Comparison of ENCODE assay signal across 8 cellular contexts in the genomic region with DNA sequence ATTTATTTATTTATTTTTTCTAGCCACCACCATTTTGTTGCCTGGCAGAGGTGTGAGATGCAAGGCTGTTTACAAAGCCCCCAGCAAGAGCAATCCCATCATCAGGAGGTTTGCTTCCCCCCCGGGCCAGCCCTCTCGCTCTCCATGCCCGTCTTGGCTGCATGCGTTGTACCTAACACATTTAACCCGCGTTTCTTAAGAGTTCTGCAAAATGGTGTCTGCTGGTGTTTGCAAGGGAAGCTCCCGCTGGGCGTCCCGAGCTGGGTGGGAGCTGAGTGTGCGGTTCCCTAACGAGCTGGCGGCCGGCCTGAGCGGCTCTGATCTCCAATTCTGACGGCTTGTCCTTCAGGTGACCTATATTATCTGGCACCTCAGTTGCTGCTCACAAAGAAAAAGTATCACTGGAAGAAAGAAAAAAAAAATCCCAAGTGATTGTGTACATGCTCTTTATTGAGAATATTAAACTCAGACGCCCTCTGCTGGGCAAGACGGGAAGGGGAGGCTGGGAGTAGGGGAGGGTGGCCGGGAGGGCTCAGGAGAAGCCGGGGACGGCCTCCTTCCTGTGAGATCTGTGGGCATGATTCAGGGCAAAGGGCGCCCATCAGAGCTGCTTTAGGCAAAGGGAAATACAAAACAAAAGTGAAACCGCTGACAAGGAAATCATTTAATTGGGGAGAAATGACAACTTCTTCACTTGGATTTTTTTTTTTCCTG.
A peak's percentile ranks its signal among the peaks of the same experiment; 100 is the strongest.
DNase-seq lines count a peak whose midpoint lies in the region; ATAC-seq and TF ChIP-seq lines count a peak whose summit lies in the region.

No MANE protein-coding gene starts in this region.

- H3K27ac Mint-ChIP-seq in Calu3 (ENCODE audit: unreplicated experiment) (peak overlapping the region; percentile 90), nephron (peak overlapping the region; percentile 98 to 100 (median 99))
- peak overlapping the region; percentile 83 for H3K27ac Mint-ChIP-seq in activated T-helper 17 cell treated with anti-CD3 and anti-CD28 coated beads, Interleukin-2, amount 50 U/mL, for 72 hours

- DNase-seq in Calu3 (peak; percentile 99), RPMI8226 (peak; percentile 94), fibroblast of peridontal ligament (ENCODE audit: extremely low read depth) (peak; percentile 96)
- DNase-seq in stimulated activated naive CD4-positive, alpha-beta T cell treated with Interleukin-2 at 50 U/mL for 16 hours (lab: John Stamatoyannopoulos, UW) = peak; percentile 91

- peaks cover 10% of the 10 kb centered on the region for H3K36me3 Mint-ChIP-seq in Calu3 (ENCODE audit: insufficient read depth, unreplicated experiment)
- no peaks in the 10 kb centered on the region for H3K36me3 Mint-ChIP-seq in activated T-helper 17 cell treated with anti-CD3 and anti-CD28 coated beads, Interleukin-2, amount 50 U/mL, for 72 hours (ENCODE audit: low read depth)
- no peaks in the 10 kb centered on the region for H3K36me3 Mint-ChIP-seq in nephron (ENCODE audit: low read depth)

- H3K27me3 Mint-ChIP-seq in Calu3 (ENCODE audit: unreplicated experiment) (no peaks in the 10 kb centered on the region), nephron (ENCODE audit: low read depth) (no peaks in the 10 kb centered on the region)
- H3K27me3 Mint-ChIP-seq in activated T-helper 17 cell treated with anti-CD3 and anti-CD28 coated beads, Interleukin-2, amount 50 U/mL, for 72 hours = no peaks in the 10 kb centered on the region

- peak overlapping the region; percentile 85 for H3K27ac ChIP-seq in KOPT-K1 (ENCODE audit: low read depth, low read length, poor library complexity, severe bottlenecking)

- no TSS peak for BruUV-seq in Calu3 (replicated peaks; lab: Mats Ljungman, UMichigan)

- intact Hi-C loops in Calu3 (cut with micrococcal nuclease; ENCODE audit: unreplicated experiment) = loop anchor here (1.0 to 5.0 kb wide), 9 partner anchors 25 to 336 kb away; no protein-coding TSS in a partner anchor

- H3K4me1 Mint-ChIP-seq in Calu3 (ENCODE audit: low read depth, unreplicated experiment) (peaks cover 50% of the 10 kb centered on the region), nephron (peaks cover 34% of the 10 kb centered on the region)
- H3K4me1 Mint-ChIP-seq in activated T-helper 17 cell treated with anti-CD3 and anti-CD28 coated beads, Interleukin-2, amount 50 U/mL, for 72 hours = peaks cover 32% of the 10 kb centered on the region

- TF ChIP-seq CTCF in Calu3 (IDR thresholded peaks at IDR 0.05; ENCODE audit: unreplicated experiment) (peak; percentile 91), nephron (IDR thresholded peaks at IDR 0.05; ENCODE audit: unreplicated experiment in 3 of 3) (peak; percentile 83 to 89 (median 84))

- H3K9me3 Mint-ChIP-seq in Calu3 (ENCODE audit: low read depth, unreplicated experiment) (peaks cover 3% of the 10 kb centered on the region), nephron (peaks cover 4% of the 10 kb centered on the region)
- no peaks in the 10 kb centered on the region for H3K9me3 Mint-ChIP-seq in activated T-helper 17 cell treated with anti-CD3 and anti-CD28 coated beads, Interleukin-2, amount 50 U/mL, for 72 hours

- no peaks in the 10 kb centered on the region for H3K36me3 ChIP-seq in KOPT-K1 (ENCODE audit: insufficient read depth, low read length)

- H3K9me3 ChIP-seq in KOPT-K1 (ENCODE audit: insufficient read depth, low read length, poor library complexity, severe bottlenecking) = peaks cover 9% of the 10 kb centered on the region

- ATAC-seq in GM21515 (IDR thresholded peaks at IDR 0.05; ENCODE audit: unreplicated experiment) = peak; percentile 54
- peak; percentile 92 for ATAC-seq in activated T-helper 17 cell treated with anti-CD3 and anti-CD28 coated beads, Interleukin-2, amount 50 U/mL, for 72 hours (replicated peaks)

- CTCF ChIA-PET in Calu3 (lab: Charles Lee) = interaction anchor here (0.5 to 4.6 kb wide), 38 partner anchors 9 to 368 kb away, joined by 3 to 60 read pairs (median 5); no protein-coding TSS in a partner anchor

- peak overlapping the region; percentile 71 for H3K4me3 Mint-ChIP-seq in Calu3 (ENCODE audit: low read depth, unreplicated experiment)
- H3K4me3 Mint-ChIP-seq in activated T-helper 17 cell treated with anti-CD3 and anti-CD28 coated beads, Interleukin-2, amount 50 U/mL, for 72 hours = peak overlapping the region; percentile 87
- H3K4me3 Mint-ChIP-seq in nephron = peak overlapping the region; percentile 87 to 94 (median 94)

Comparison
In these comparisons a context has a peak if more than half of its experiments do, and no peak if none do; other contexts are left out.
1. Peak in every context shown above with its lines: DNase-seq, ATAC-seq and H3K27ac ChIP-seq.